ENCODE assay signal across 4 cellular contexts in genomic region chr12:14771651-14772137, GRCh38.
A peak's percentile ranks its signal among the peaks of the same experiment; 100 is the strongest.
TF ChIP-seq lines count a peak whose summit lies in the region.

No MANE protein-coding gene starts in this region.

TF ChIP-seq in SK-N-SH, 30 proteins besides CTCF, POLR2A, EP300 and RAD21:
- TF ChIP-seq ZBTB33 (IDR thresholded peaks at IDR 0.05; ENCODE audit: borderline replicate concordance, low read depth) (no peak), YY1 (IDR thresholded peaks at IDR 0.05; ENCODE audit: low read depth) (no peak), FOXM1 (IDR thresholded peaks at IDR 0.05; ENCODE audit: low read depth) (no peak)

TF ChIP-seq in SK-N-SH treated with all-trans-retinoic acid at 6 μM for 48 hours, 23 proteins besides CTCF, POLR2A, EP300 and RAD21:
- TF ChIP-seq TCF4 (CRISPR knock-in tag; IDR thresholded peaks at IDR 0.05; ENCODE audit: borderline replicate concordance) (no peak), PPARA (CRISPR knock-in tag; IDR thresholded peaks at IDR 0.05; ENCODE audit: borderline replicate concordance) (no peak), GLIS3 (CRISPR knock-in tag; IDR thresholded peaks at IDR 0.05) (no peak)

TF ChIP-seq in WTC11, 78 proteins besides CTCF, POLR2A, EP300 and RAD21 (continues in another document):
- TF ChIP-seq ATF3 (CRISPR knock-in tag; conservative IDR thresholded peaks at IDR 0.05) (no peak), ZNF416 (CRISPR knock-in tag; IDR thresholded peaks at IDR 0.05) (no peak), AR (CRISPR knock-in tag; IDR thresholded peaks at IDR 0.05) (no peak), MYBL2 (CRISPR knock-in tag; IDR thresholded peaks at IDR 0.05) (no peak), PREB (CRISPR knock-in tag; IDR thresholded peaks at IDR 0.05; ENCODE audit: borderline replicate concordance) (no peak), ATF2 (CRISPR knock-in tag; IDR thresholded peaks at IDR 0.05; ENCODE audit: borderline replicate concordance, low read depth) (no peak), SMAD3 (CRISPR knock-in tag; IDR thresholded peaks at IDR 0.05; ENCODE audit: borderline replicate concordance) (no peak), ZNF281 (CRISPR knock-in tag; IDR thresholded peaks at IDR 0.05) (no peak), STAT6 (CRISPR knock-in tag; conservative IDR thresholded peaks at IDR 0.05; ENCODE audit: low read depth) (no peak)

TF ChIP-seq in endothelial cell of umbilical vein, 7 proteins besides CTCF, POLR2A, EP300 and RAD21:
- TF ChIP-seq MAX (IDR thresholded peaks at IDR 0.05; ENCODE audit: insufficient read depth, insufficient read length), result no peak
- peak; percentile 37 for TF ChIP-seq JUN (IDR thresholded peaks at IDR 0.05; ENCODE audit: borderline replicate concordance, insufficient read depth, insufficient read length, low read depth)
